In the genomic region with DNA sequence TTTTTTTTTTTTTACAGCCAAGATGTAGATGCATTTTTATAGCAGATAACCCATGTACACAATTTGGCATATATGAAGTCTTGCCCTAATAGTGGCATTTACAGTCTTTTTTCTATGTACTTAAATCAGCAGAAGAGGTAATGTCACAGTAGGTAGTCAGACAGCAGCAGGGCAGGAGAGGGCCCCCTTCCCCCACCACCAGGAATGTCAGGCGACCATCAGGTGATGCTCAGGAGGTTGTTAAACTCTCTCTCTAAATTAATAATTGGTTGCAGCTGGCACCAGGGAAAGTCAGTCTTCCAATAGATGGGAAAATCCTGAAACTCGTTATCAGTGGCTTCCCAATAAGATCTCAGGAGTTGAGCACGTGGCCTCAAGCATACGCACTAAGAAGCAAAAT, we compare ENCODE assay signal across 20 cellular contexts.
DNase-seq lines count a peak whose midpoint lies in the region; ATAC-seq and TF ChIP-seq lines count a peak whose summit lies in the region.
"Had no signal": no experiment of that assay in that cellular context is flagged by ENCODE, and none has a peak within 500 bp of the region (broad histone marks: within the 10 kb centered on the region; RNA-seq: fewer than 3 reads in every experiment).

No MANE protein-coding gene starts in this region.

- H3K4me3 ChIP-seq in endodermal cell (ENCODE audit: low read length) (no peak overlapping the region), mesendoderm (ENCODE audit: low read length) (no peak overlapping the region), right lobe of liver (no peak overlapping the region)
- H3K4me3 ChIP-seq: A549, GM12878 had no signal

- H2AFZ ChIP-seq in H9 (ENCODE audit: low read length) = no peak overlapping the region

- no CpG with 5 or more reads among the region's 4 CpGs for WGBS in H9 (ENCODE audit: extremely low coverage, insufficient read length, low lambda C conversion rate)
- WGBS in endodermal cell (ENCODE audit: insufficient coverage in 1 of 2, insufficient read length in 1 of 2), 2 experiments = 92% methylated on average over 4 of the region's 4 CpGs; no CpG with 5 or more reads in 1 of the 2 experiments
- WGBS in mesendoderm (ENCODE audit: extremely low coverage, insufficient coverage, low lambda C conversion rate) = no CpG with 5 or more reads among the region's 4 CpGs
- 38% methylated on average over 4 of the region's 4 CpGs for WGBS in right lobe of liver (ENCODE audit: insufficient coverage, low coverage, low lambda C conversion rate, missing lambda C conversion rate)

- H4K20me1 ChIP-seq in H9 (ENCODE audit: control insufficient read depth, insufficient read depth, insufficient read length) = no peaks in the 10 kb centered on the region

- H3K27me3 Mint-ChIP-seq in H9 (ENCODE audit: low read depth) (no peaks in the 10 kb centered on the region), endodermal cell (ENCODE audit: insufficient read depth) (no peaks in the 10 kb centered on the region)
- H3K27me3 Mint-ChIP-seq in natural killer cell treated with Interleukin-12 subunit alpha and Interleukin-12 subunit beta and Interleukin-15 and Interleukin-18, amount 100 ng/mL, for 72 hours = no peaks in the 10 kb centered on the region
- H3K27me3 Mint-ChIP-seq: CD4-positive, alpha-beta T cell; IgD-negative memory B cell had no signal

- H3K56ac ChIP-seq in H9 (ENCODE audit: insufficient read length, low read depth, low read length) = no peak overlapping the region
- H3K56ac ChIP-seq in mesendoderm (ENCODE audit: low read length) = no peak overlapping the region

- H3K4me1 Mint-ChIP-seq in H9 (peaks cover 5 to 6% of the 10 kb centered on the region in 2 experiments; a peak in 2 of 4 replicates), endodermal cell (peaks cover 8% of the 10 kb centered on the region)
- H3K4me1 Mint-ChIP-seq in natural killer cell treated with Interleukin-12 subunit alpha and Interleukin-12 subunit beta and Interleukin-15 and Interleukin-18, amount 100 ng/mL, for 72 hours (ENCODE audit: low read depth in 2 of 2) = no peaks in the 10 kb centered on the region
- H3K4me1 Mint-ChIP-seq: IgD-negative memory B cell had no signal

- intact Hi-C loops in right lobe of liver (cut with DNase I) = no loop called here

- H3K9me3 ChIP-seq in H9 (ENCODE audit: control insufficient read depth, low read depth, low read length) = no peaks in the 10 kb centered on the region
- no peaks in the 10 kb centered on the region for H3K9me3 ChIP-seq in endodermal cell (ENCODE audit: control insufficient read depth, low read length)
- no peaks in the 10 kb centered on the region for H3K9me3 ChIP-seq in right lobe of liver
- H3K9me3 ChIP-seq: A549, Caco-2 had no signal

- H3K4ac ChIP-seq in H9 (ENCODE audit: low read depth, low read length) (no peak overlapping the region), mesendoderm (ENCODE audit: low read depth, low read length) (no peak overlapping the region)

- H3K79me2 ChIP-seq in H9 (ENCODE audit: insufficient read depth, low read length) (no peaks in the 10 kb centered on the region), mesendoderm (ENCODE audit: control insufficient read depth, insufficient read depth, low read length) (no peaks in the 10 kb centered on the region)

- no peaks in the 10 kb centered on the region for H3K23me2 ChIP-seq in H9 (ENCODE audit: insufficient read length, low read depth, low read length, poor library complexity, severe bottlenecking)

- H3K14ac ChIP-seq in H9 (ENCODE audit: insufficient read depth, low read length) = no peak overlapping the region

- H3K9ac ChIP-seq in H9 (ENCODE audit: extremely low read depth, insufficient read length, low read length) = no peak overlapping the region
- H3K9ac ChIP-seq in endodermal cell (ENCODE audit: extremely low read depth, low read length, poor library complexity, severe bottlenecking) = no peak overlapping the region
- no peak overlapping the region for H3K9ac ChIP-seq in mesendoderm (ENCODE audit: low read length)

- H3T11ph ChIP-seq in H9 (ENCODE audit: low read length) = no peak overlapping the region

- H3K4me3 Mint-ChIP-seq in H9 (no peak overlapping the region), endodermal cell (no peak overlapping the region)
- H3K4me3 Mint-ChIP-seq in natural killer cell treated with Interleukin-12 subunit alpha and Interleukin-12 subunit beta and Interleukin-15 and Interleukin-18, amount 100 ng/mL, for 72 hours = no peak overlapping the region
- H3K4me3 Mint-ChIP-seq: CD4-positive, alpha-beta T cell; HFFc6; IgD-negative memory B cell had no signal

- H2AK5ac ChIP-seq in H9 (ENCODE audit: insufficient read length, low read length) (no peak overlapping the region), mesendoderm (ENCODE audit: low read length) (no peak overlapping the region)

- no peak overlapping the region for H2BK5ac ChIP-seq in H9 (ENCODE audit: insufficient read length, low read length)
- H2BK5ac ChIP-seq in mesendoderm (ENCODE audit: low read length) = no peak overlapping the region

- H3K18ac ChIP-seq in H9 (ENCODE audit: insufficient read length, low read depth, low read length) = no peak overlapping the region
- no peak overlapping the region for H3K18ac ChIP-seq in mesendoderm (ENCODE audit: low read length)

- ATAC-seq in natural killer cell treated with Interleukin-12 subunit alpha and Interleukin-12 subunit beta and Interleukin-15 and Interleukin-18, amount 100 ng/mL, for 72 hours = no peak
- no peak for ATAC-seq in right lobe of liver
- ATAC-seq: A549, GM12878, HCT116, HepG2 had no signal

- H2BK12ac ChIP-seq in H9 (ENCODE audit: insufficient read length, low read depth, low read length) = no peak overlapping the region

- no peak overlapping the region for H2BK120ac ChIP-seq in H9 (ENCODE audit: low read depth, low read length, poor library complexity, severe bottlenecking)
- H2BK120ac ChIP-seq in mesendoderm (ENCODE audit: low read depth, low read length) = no peak overlapping the region

- H4K5ac ChIP-seq in H9 (ENCODE audit: insufficient read length, low read depth, low read length) (no peak overlapping the region), mesendoderm (ENCODE audit: low read length) (no peak overlapping the region)

- DNase-seq in DMS 273 (lab: John Stamatoyannopoulos, UW; ENCODE audit: unreplicated experiment) (peak; percentile 6), DMS 273 treated with DMSO at 0.1 percent for 48 hours (lab: John Stamatoyannopoulos, UW) (no peak), H9 (peak; percentile 28), endodermal cell (peak; percentile 68), mesendoderm (peak; percentile 32), MV-4-11 (lab: John Stamatoyannopoulos, UW) (no peak), right lobe of liver (no peak)
- no peak for DNase-seq in natural killer cell treated with Interleukin-12 subunit alpha and Interleukin-12 subunit beta and Interleukin-15 and Interleukin-18, amount 100 ng/mL, for 72 hours (ENCODE audit: low spot score)
- DNase-seq: AML-193; Caco-2; CD4-positive, alpha-beta T cell; DMS79 treated with DMSO at 0.1 percent for 48 hours; HFFc6 had no signal

- H3K27ac Mint-ChIP-seq in H9 = peak overlapping the region in 1 of 3 experiments; percentile 74; a peak in 1 of 7 replicates
- no peak overlapping the region for H3K27ac Mint-ChIP-seq in endodermal cell
- H3K27ac Mint-ChIP-seq in natural killer cell treated with Interleukin-12 subunit alpha and Interleukin-12 subunit beta and Interleukin-15 and Interleukin-18, amount 100 ng/mL, for 72 hours = no peak overlapping the region
- H3K27ac Mint-ChIP-seq: CD4-positive, alpha-beta T cell; HFFc6; IgD-negative memory B cell had no signal

- H2BK15ac ChIP-seq in H9 (ENCODE audit: low read depth, low read length) = no peak overlapping the region
- H2BK15ac ChIP-seq in mesendoderm (replicated peaks; ENCODE audit: low read depth) = no peak overlapping the region

- peaks cover 0 to 9% (median 4%) of the 10 kb centered on the region in 3 experiments; a peak in 5 of 7 replicates for H3K36me3 Mint-ChIP-seq in H9 (ENCODE audit: insufficient read depth in 1 of 3, low read depth in 3 of 3)
- H3K36me3 Mint-ChIP-seq in endodermal cell (ENCODE audit: low read depth) = no peaks in the 10 kb centered on the region
- H3K36me3 Mint-ChIP-seq in natural killer cell treated with Interleukin-12 subunit alpha and Interleukin-12 subunit beta and Interleukin-15 and Interleukin-18, amount 100 ng/mL, for 72 hours = no peaks in the 10 kb centered on the region
- H3K36me3 Mint-ChIP-seq: IgD-negative memory B cell had no signal

- no peak overlapping the region for H4K91ac ChIP-seq in H9 (ENCODE audit: insufficient read length, low read depth, low read length)

- TF ChIP-seq POLR2A in right lobe of liver (IDR thresholded peaks at IDR 0.05) = no peak

- H3K4me1 ChIP-seq in H9 (ENCODE audit: insufficient read depth, low read length) (peaks cover 2% of the 10 kb centered on the region; the same call in 1 of the 2 replicates), endodermal cell (ENCODE audit: control insufficient read depth, insufficient read depth, low read length) (no peaks in the 10 kb centered on the region), mesendoderm (ENCODE audit: control insufficient read depth, low read depth, low read length) (no peaks in the 10 kb centered on the region), right lobe of liver (no peaks in the 10 kb centered on the region)
- H3K4me1 ChIP-seq: A549, Caco-2 had no signal

- H3K36me3 ChIP-seq in endodermal cell (ENCODE audit: control insufficient read depth, insufficient read depth, low read length) (no peaks in the 10 kb centered on the region), mesendoderm (ENCODE audit: control insufficient read depth, insufficient read depth, low read length) (no peaks in the 10 kb centered on the region), right lobe of liver (no peaks in the 10 kb centered on the region)

- no peaks in the 10 kb centered on the region for H3K27me3 ChIP-seq in H9 (ENCODE audit: insufficient read depth, low read length)
- H3K27me3 ChIP-seq in endodermal cell (ENCODE audit: control insufficient read depth, insufficient read depth, low read length, poor library complexity, severe bottlenecking) = no peaks in the 10 kb centered on the region
- no peaks in the 10 kb centered on the region for H3K27me3 ChIP-seq in mesendoderm (ENCODE audit: insufficient read depth, low read length, poor library complexity)
- no peaks in the 10 kb centered on the region for H3K27me3 ChIP-seq in right lobe of liver

- TF ChIP-seq CTCF in H9 (conservative IDR thresholded peaks at IDR 0.05) (no peak), endodermal cell (conservative IDR thresholded peaks at IDR 0.05) (no peak), right lobe of liver (IDR thresholded peaks at IDR 0.05) (no peak)

- H2BK20ac ChIP-seq in H9 (ENCODE audit: low read depth, low read length, poor library complexity, severe bottlenecking) = no peak overlapping the region

- H3K4me2 ChIP-seq in H9 (ENCODE audit: insufficient read depth, insufficient read length, low read length) (no peak overlapping the region), mesendoderm (ENCODE audit: low read length) (no peak overlapping the region)
- H3K4me2 ChIP-seq: A549 had no signal

- H3K79me1 ChIP-seq in H9 (ENCODE audit: insufficient read depth, low read depth, low read length, poor library complexity, severe bottlenecking) (no peaks in the 10 kb centered on the region), mesendoderm (ENCODE audit: low read length) (no peaks in the 10 kb centered on the region)

- no peak overlapping the region for H4K8ac ChIP-seq in H9 (replicated peaks; ENCODE audit: insufficient read length, low read depth, low read length)
- no peak overlapping the region for H4K8ac ChIP-seq in mesendoderm (ENCODE audit: low read depth, low read length)

- H3K23ac ChIP-seq in H9 (ENCODE audit: insufficient read length, low read depth, low read length) (no peak overlapping the region), mesendoderm (ENCODE audit: low read length) (no peak overlapping the region)

- H3K27ac ChIP-seq in H9 (ENCODE audit: insufficient read length, low read depth, low read length) (no peak overlapping the region), endodermal cell (ENCODE audit: low read depth, low read length) (no peak overlapping the region), mesendoderm (ENCODE audit: low read depth, low read length) (no peak overlapping the region), right lobe of liver (no peak overlapping the region)
- H3K27ac ChIP-seq: 22Rv1, A549, C4-2B had no signal

- H3K9me3 Mint-ChIP-seq in H9 = peaks cover 5 to 12% of the 10 kb centered on the region in 2 experiments; a peak in 4 of 5 replicates
- H3K9me3 Mint-ChIP-seq in endodermal cell = peaks cover 7% of the 10 kb centered on the region
- peaks cover 8% of the 10 kb centered on the region for H3K9me3 Mint-ChIP-seq in natural killer cell treated with Interleukin-12 subunit alpha and Interleukin-12 subunit beta and Interleukin-15 and Interleukin-18, amount 100 ng/mL, for 72 hours

Comparison
In these comparisons a context has a peak if more than half of its experiments do, and no peak if none do; other contexts are left out.
1. DNase-seq: peak in DMS 273 (single experiment), H9 (single experiment), endodermal cell (single experiment) and mesendoderm (single experiment); none in DMS 273 treated with DMSO at 0.1 percent for 48 hours (single experiment), MV-4-11 (single experiment), natural killer cell treated with Interleukin-12 subunit alpha and Interleukin-12 subunit beta and Interleukin-15 and Interleukin-18, amount 100 ng/mL, for 72 hours (single experiment) and right lobe of liver (0 of 3).